12 cellular contexts compared by ENCODE assay signal in the genomic region with DNA sequence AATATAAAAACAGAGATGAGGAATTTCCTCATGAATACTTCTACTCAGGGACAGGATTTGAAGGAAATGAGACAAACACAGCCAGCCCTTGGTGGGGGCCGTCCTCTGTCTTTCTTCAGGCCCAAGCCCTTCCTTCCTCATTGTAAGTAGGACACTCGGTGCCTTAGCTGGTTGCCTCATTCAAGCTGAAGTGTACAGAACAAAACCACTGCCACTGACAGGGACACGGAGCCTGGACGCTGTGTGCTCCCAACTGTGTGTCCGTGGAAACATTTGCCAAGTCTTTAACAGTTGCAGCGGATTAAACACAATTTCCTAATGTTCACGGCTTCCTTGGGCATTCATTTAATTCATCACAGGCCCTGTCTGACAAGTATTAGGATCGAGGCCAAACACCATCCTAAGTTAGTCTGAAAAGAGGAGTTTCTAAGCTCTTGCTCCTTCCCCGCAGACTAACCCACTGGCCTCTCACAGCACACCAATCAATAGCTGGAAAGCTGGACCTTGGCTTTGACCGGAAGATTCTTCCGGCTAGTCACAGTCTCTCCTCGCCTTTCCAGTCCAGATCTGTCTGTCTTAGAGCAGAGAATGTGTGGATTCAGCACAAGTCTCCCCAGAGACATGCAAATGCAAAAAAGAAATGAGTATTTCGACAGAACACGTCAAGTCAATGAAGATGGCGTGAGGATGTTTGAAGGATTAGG.
DNase-seq lines count a peak whose midpoint lies in the region; ATAC-seq, FAIRE-seq and TF ChIP-seq lines count a peak whose summit lies in the region.
"Had no signal": no experiment of that assay in that cellular context is flagged by ENCODE, and none has a peak within 500 bp of the region (broad histone marks: within the 10 kb centered on the region; RNA-seq: fewer than 3 reads in every experiment).

No MANE protein-coding gene starts in this region.

- H3K4me1 Mint-ChIP-seq in astrocyte (ENCODE audit: low read depth, unreplicated experiment): peaks cover 15% of the 10 kb centered on the region

- H3K9me3 ChIP-seq in astrocyte (ENCODE audit: insufficient read depth, low read depth, low read length): no peaks in the 10 kb centered on the region
- H3K9me3 ChIP-seq in sigmoid colon: no peaks in the 10 kb centered on the region
- H3K9me3 ChIP-seq in PC-3 (ENCODE audit: low read length): no peaks in the 10 kb centered on the region

- CTCF ChIA-PET in PC-3 (lab: Charles Lee): no interaction called here

- H3K4me2 ChIP-seq in astrocyte (ENCODE audit: low read length): peak overlapping the region; percentile 25
- no peak overlapping the region for H3K4me2 ChIP-seq in PC-3 (ENCODE audit: low read length)

- TF ChIP-seq CTCF in astrocyte (IDR thresholded peaks at IDR 0.05; ENCODE audit: insufficient read depth, low read depth, low read length): no peak
- TF ChIP-seq CTCF in sigmoid colon (IDR thresholded peaks at IDR 0.05): no peak
- TF ChIP-seq CTCF in PC-3 (conservative IDR thresholded peaks at IDR 0.05; ENCODE audit: low read depth, low read length): no peak

- no peak for ATAC-seq in PC-3

- H2AFZ ChIP-seq in astrocyte (ENCODE audit: low read depth, low read length) (peak overlapping the region; percentile 75), PC-3 (ENCODE audit: low read length) (no peak overlapping the region)

- H3K27me3 Mint-ChIP-seq in astrocyte (ENCODE audit: low read depth, unreplicated experiment): no peaks in the 10 kb centered on the region
- H3K27me3 Mint-ChIP-seq: IgD-negative memory B cell had no signal

- H3K36me3 Mint-ChIP-seq in astrocyte (ENCODE audit: low read depth, unreplicated experiment): peaks cover 2% of the 10 kb centered on the region

- no peaks in the 10 kb centered on the region for H3K27me3 ChIP-seq in astrocyte (ENCODE audit: insufficient read depth, low read length)
- no peaks in the 10 kb centered on the region for H3K27me3 ChIP-seq in sigmoid colon
- no peaks in the 10 kb centered on the region for H3K27me3 ChIP-seq in PC-3 (ENCODE audit: low read length)
- H3K27me3 ChIP-seq: brain microvascular endothelial cell had no signal

- peaks cover 3% of the 10 kb centered on the region for H3K4me1 ChIP-seq in astrocyte (ENCODE audit: insufficient read depth, low read length)
- peaks cover 0 to 16% (median 8%) of the 10 kb centered on the region in 4 donors for H3K4me1 ChIP-seq in sigmoid colon
- peaks cover 38% of the 10 kb centered on the region for H3K4me1 ChIP-seq in PC-3 (ENCODE audit: insufficient read depth, low read length)

- H3K9me3 Mint-ChIP-seq in astrocyte (ENCODE audit: unreplicated experiment): peaks cover 2% of the 10 kb centered on the region
- H3K9me3 Mint-ChIP-seq: IgD-negative memory B cell had no signal

- TF ChIP-seq POLR2A in sigmoid colon (IDR thresholded peaks at IDR 0.05): no peak

- H3K27ac ChIP-seq in astrocyte (ENCODE audit: low read depth, low read length) (no peak overlapping the region), sigmoid colon (peak overlapping the region in 3 of 4 donors; percentile 20 to 69 (median 32)), PC-3 (ENCODE audit: low read length) (no peak overlapping the region)
- H3K27ac ChIP-seq: brain microvascular endothelial cell had no signal

- H3K79me2 ChIP-seq in astrocyte (ENCODE audit: insufficient read depth, low read length) (no peaks in the 10 kb centered on the region), PC-3 (ENCODE audit: low read length) (no peaks in the 10 kb centered on the region)

- POLR2A ChIA-PET in PC-3 (lab: Charles Lee; ENCODE audit: unreplicated experiment): no interaction called here

- TF ChIP-seq EP300 in sigmoid colon (IDR thresholded peaks at IDR 0.05): no peak

- H4K20me1 ChIP-seq in astrocyte (ENCODE audit: insufficient read depth, low read length): no peaks in the 10 kb centered on the region
- H4K20me1 ChIP-seq in PC-3 (ENCODE audit: low read length): no peaks in the 10 kb centered on the region

- 77 to 90% methylated on average over 15 of the region's 15 CpGs for WGBS in sigmoid colon, 2 donors

- no peak for FAIRE-seq in astrocyte (lab: Jason Lieb, UNC)

- H3K4me3 ChIP-seq in astrocyte (ENCODE audit: insufficient read depth, low read depth, low read length): no peak overlapping the region
- no peak overlapping the region for H3K4me3 ChIP-seq in sigmoid colon
- no peak overlapping the region for H3K4me3 ChIP-seq in PC-3 (ENCODE audit: low read length)

- H3K27ac Mint-ChIP-seq in astrocyte (ENCODE audit: unreplicated experiment): no peak overlapping the region
- H3K27ac Mint-ChIP-seq: activated CD4-positive, alpha-beta T cell treated with anti-CD3 and anti-CD28 coated beads, Interleukin-2, amount 10 ng/mL, durations not matched to agents 24 days and 14 days; IgD-negative memory B cell had no signal

- H3K4me3 Mint-ChIP-seq in astrocyte (ENCODE audit: unreplicated experiment): no peak overlapping the region
- H3K4me3 Mint-ChIP-seq: activated CD4-positive, alpha-beta T cell treated with anti-CD3 and anti-CD28 coated beads, Interleukin-2, amount 10 ng/mL, durations not matched to agents 24 days and 14 days; IgD-negative memory B cell had no signal

- H3K9ac ChIP-seq in astrocyte (ENCODE audit: low read length): no peak overlapping the region
- no peak overlapping the region for H3K9ac ChIP-seq in PC-3 (ENCODE audit: low read length)

- no peaks in the 10 kb centered on the region for H3K9me2 ChIP-seq in PC-3 (replicated peaks; ENCODE audit: low read length)

- DNase-seq in GDM1 (lab: John Stamatoyannopoulos, UW) (peak; percentile 17), astrocyte (ENCODE audit: low read depth) (peak; percentile 42), hypothalamus (lab: John Stamatoyannopoulos, UW) (peak in 38 of 51 donors; percentile 8 to 85 (median 42)), sigmoid colon (peak; percentile 76), GOT3 (lab: John Stamatoyannopoulos, UW) (no peak), AG08395 (ENCODE audit: low spot score) (no peak), PC-3 (no peak)
- no peak for DNase-seq in activated CD4-positive, alpha-beta T cell treated with anti-CD3 and anti-CD28 coated beads for 1 hour
- DNase-seq: activated CD4-positive, alpha-beta T cell treated with anti-CD3 and anti-CD28 coated beads, Interleukin-2, amount 10 ng/mL, durations not matched to agents 24 days and 14 days; brain microvascular endothelial cell; Calu3 had no signal

- no TSS peak for BruUV-seq in PC-3 (replicated peaks; lab: Mats Ljungman, UMichigan)

- H3K36me3 ChIP-seq in astrocyte (ENCODE audit: insufficient read depth, low read length) (no peaks in the 10 kb centered on the region), sigmoid colon (no peaks in the 10 kb centered on the region), PC-3 (ENCODE audit: low read depth, low read length) (no peaks in the 10 kb centered on the region)
- H3K36me3 ChIP-seq: brain microvascular endothelial cell had no signal

- intact Hi-C loops in sigmoid colon (cut with DNase I): no loop called here
- intact Hi-C loops in PC-3 (cut with micrococcal nuclease): no loop called here

- H3F3A ChIP-seq in PC-3 (ENCODE audit: low read length, unreplicated experiment): peaks cover 6% of the 10 kb centered on the region

Comparison
In these comparisons a context has a peak if more than half of its experiments do, and no peak if none do; other contexts are left out.
1. DNase-seq: peak in GDM1 (single experiment), astrocyte (single experiment), hypothalamus (38 of 51) and sigmoid colon (single experiment); none in activated CD4-positive, alpha-beta T cell treated with anti-CD3 and anti-CD28 coated beads for 1 hour (single experiment), GOT3 (single experiment), AG08395 (single experiment) and PC-3 (single experiment).
2. H3K27ac ChIP-seq: peak in sigmoid colon (3 of 4); none in astrocyte (single experiment) and PC-3 (single experiment).